16 cellular contexts compared by ENCODE assay signal in the genomic region with DNA sequence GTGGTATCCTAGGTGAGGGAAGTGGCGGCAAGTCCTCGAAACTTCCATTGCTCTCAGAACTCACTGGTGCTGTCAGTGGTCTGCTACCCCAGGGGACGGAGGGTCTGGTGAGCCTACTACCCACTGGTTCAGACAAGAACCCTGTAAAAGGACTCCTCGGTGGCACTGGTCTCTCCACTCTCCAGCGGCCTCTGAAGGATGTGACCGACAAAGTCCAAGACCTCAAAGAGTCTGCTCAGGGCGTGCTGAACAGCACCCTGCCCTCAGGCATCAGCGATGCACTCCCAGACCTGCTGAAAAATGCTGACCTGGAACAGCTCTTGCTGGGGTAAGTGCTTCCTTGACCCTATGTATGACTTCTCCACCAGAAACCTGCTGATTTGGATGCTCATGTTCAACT. TPM values are rescaled to one million over a fixed set of nuclear protein-coding genes. Genes with fewer than 3 reads are reported as not detected.
A peak's percentile ranks its signal among the peaks of the same experiment; 100 is the strongest.
DNase-seq lines count a peak whose midpoint lies in the region; ATAC-seq and TF ChIP-seq lines count a peak whose summit lies in the region.
"Had no signal": no experiment of that assay in that cellular context is flagged by ENCODE, and none has a peak within 500 bp of the region (broad histone marks: within the 10 kb centered on the region; RNA-seq: fewer than 3 reads in every experiment).

No MANE protein-coding gene starts in this region.

- TF ChIP-seq CTCF in natural killer cell (IDR thresholded peaks at IDR 0.05), result no peak
- no peak for TF ChIP-seq CTCF in RWPE2 (IDR thresholded peaks at IDR 0.05; ENCODE audit: poor library complexity, severe bottlenecking)

- no peaks in the 10 kb centered on the region for H3K27me3 ChIP-seq in RWPE2 (ENCODE audit: insufficient read depth, poor library complexity, severe bottlenecking)
- H3K27me3 ChIP-seq: BLaER1 treated with 17β-estradiol and CSF1 and Interleukin-3, amounts not matched to agents 10 nM and 100 nM had no signal

- H3K4me3 ChIP-seq in RWPE2 (ENCODE audit: severe bottlenecking), result no peak overlapping the region
- H3K4me3 ChIP-seq: BLaER1 treated with 17β-estradiol and CSF1 and Interleukin-3, amounts not matched to agents 10 nM and 100 nM; GM12878 had no signal

- peak overlapping the region; percentile 75 for H3K4me3 Mint-ChIP-seq in natural killer cell
- no peak overlapping the region for H3K4me3 Mint-ChIP-seq in natural killer cell treated with Interleukin-12 subunit alpha and Interleukin-12 subunit beta and Interleukin-15 and Interleukin-18, amount 100 ng/mL, for 72 hours
- peak overlapping the region in 1 of 5 donors; percentile 71 for H3K4me3 Mint-ChIP-seq in immature natural killer cell
- H3K4me3 Mint-ChIP-seq: B cell; CD4-positive, CD25-positive, alpha-beta regulatory T cell; HFFc6 had no signal

- H3K27ac Mint-ChIP-seq in natural killer cell (peak overlapping the region; percentile 83 to 85), immature natural killer cell (peak overlapping the region in 5 of 6 donors; percentile 28 to 95 (median 90))
- no peak overlapping the region for H3K27ac Mint-ChIP-seq in natural killer cell treated with Interleukin-12 subunit alpha and Interleukin-12 subunit beta and Interleukin-15 and Interleukin-18, amount 100 ng/mL, for 72 hours
- H3K27ac Mint-ChIP-seq: B cell, HFFc6 had no signal

- no peaks in the 10 kb centered on the region for H3K4me1 ChIP-seq in RWPE2 (ENCODE audit: insufficient read depth, poor library complexity, severe bottlenecking)

- H3K36me3 ChIP-seq in RWPE2 (ENCODE audit: low read depth), result no peaks in the 10 kb centered on the region

- intact Hi-C loops in natural killer cell (cut with micrococcal nuclease), result no loop called here
- intact Hi-C loops in left cardiac atrium (cut with DNase I), result no loop called here

- ATAC-seq in natural killer cell, result no peak
- ATAC-seq in natural killer cell treated with Interleukin-12 subunit alpha and Interleukin-12 subunit beta and Interleukin-15 and Interleukin-18, amount 100 ng/mL, for 72 hours, result no peak
- no peak for ATAC-seq in RWPE2 (ENCODE audit: low read depth)
- no peak for ATAC-seq in left cardiac atrium
- ATAC-seq in HG03025 (IDR thresholded peaks at IDR 0.05; ENCODE audit: low FRiP score, unreplicated experiment), result no peak
- ATAC-seq: GM12878, HCT116 had no signal

- no peaks in the 10 kb centered on the region for H3K36me3 Mint-ChIP-seq in natural killer cell
- H3K36me3 Mint-ChIP-seq in natural killer cell treated with Interleukin-12 subunit alpha and Interleukin-12 subunit beta and Interleukin-15 and Interleukin-18, amount 100 ng/mL, for 72 hours, result no peaks in the 10 kb centered on the region
- H3K36me3 Mint-ChIP-seq in immature natural killer cell, result peaks cover 4 to 11% (median 5%) of the 10 kb centered on the region in 3 donors

- H3K9me3 Mint-ChIP-seq in natural killer cell, result no peaks in the 10 kb centered on the region
- H3K9me3 Mint-ChIP-seq in natural killer cell treated with Interleukin-12 subunit alpha and Interleukin-12 subunit beta and Interleukin-15 and Interleukin-18, amount 100 ng/mL, for 72 hours, result no peaks in the 10 kb centered on the region
- no peaks in the 10 kb centered on the region for H3K9me3 Mint-ChIP-seq in immature natural killer cell
- H3K9me3 Mint-ChIP-seq: CD4-positive, CD25-positive, alpha-beta regulatory T cell; HFFc6 had no signal

- H3K9me3 ChIP-seq in RWPE2 (ENCODE audit: severe bottlenecking), result no peaks in the 10 kb centered on the region
- H3K9me3 ChIP-seq: BLaER1 treated with 17β-estradiol and CSF1 and Interleukin-3, amounts not matched to agents 10 nM and 100 nM had no signal

- H3K27ac ChIP-seq in RWPE2 (ENCODE audit: poor library complexity, severe bottlenecking), result no peak overlapping the region
- H3K27ac ChIP-seq: BLaER1 treated with 17β-estradiol and CSF1 and Interleukin-3, amounts not matched to agents 10 nM and 100 nM had no signal

- DNase-seq in natural killer cell (no peak), RWPE2 (ENCODE audit: low spot score) (peak; percentile 76), immature natural killer cell (no peak), left cardiac atrium (no peak)
- no peak for DNase-seq in natural killer cell treated with Interleukin-12 subunit alpha and Interleukin-12 subunit beta and Interleukin-15 and Interleukin-18, amount 100 ng/mL, for 72 hours (ENCODE audit: low spot score)
- DNase-seq: Calu3; CD4-positive, CD25-positive, alpha-beta regulatory T cell; DMS79 treated with DMSO at 0.1 percent for 48 hours; GOT3; H7; HFFc6 had no signal

- no peaks in the 10 kb centered on the region for H3K27me3 Mint-ChIP-seq in natural killer cell (ENCODE audit: low read depth in 2 of 2)
- H3K27me3 Mint-ChIP-seq in natural killer cell treated with Interleukin-12 subunit alpha and Interleukin-12 subunit beta and Interleukin-15 and Interleukin-18, amount 100 ng/mL, for 72 hours, result no peaks in the 10 kb centered on the region
- peaks cover 0 to 7% (median 0%) of the 10 kb centered on the region in 3 donors for H3K27me3 Mint-ChIP-seq in immature natural killer cell (ENCODE audit: low read depth in 3 of 3)
- H3K27me3 Mint-ChIP-seq: B cell; CD4-positive, CD25-positive, alpha-beta regulatory T cell had no signal

- H3K4me1 Mint-ChIP-seq in natural killer cell (peaks cover 9% of the 10 kb centered on the region in 2 donors), immature natural killer cell (peaks cover 14 to 25% of the 10 kb centered on the region in 2 donors)
- H3K4me1 Mint-ChIP-seq in natural killer cell treated with Interleukin-12 subunit alpha and Interleukin-12 subunit beta and Interleukin-15 and Interleukin-18, amount 100 ng/mL, for 72 hours (ENCODE audit: low read depth in 2 of 2), result peaks cover 0 to 7% of the 10 kb centered on the region in 2 donors

RNA-seq across cellular contexts. Expression of gene CDK5RAP1, which starts 51.8 kb away (rescaled TPM):
- total RNA-seq in natural killer cell (10 to 100 TPM; 59.7 to 71.5 (median 62.6) TPM), left cardiac atrium (10 to 100 TPM; 19.4 to 25.0 TPM)
- 10 to 100 TPM; 37.1 to 59.6 TPM for total RNA-seq in natural killer cell treated with Interleukin-12 subunit alpha and Interleukin-12 subunit beta and Interleukin-15 and Interleukin-18, amount 100 ng/mL, for 72 hours
- polyA plus RNA-seq in immature natural killer cell, result 10 to 100 TPM; 20.4 to 32.3 (median 20.9) TPM

Comparison
In these comparisons a context has a peak if more than half of its experiments do, and no peak if none do; other contexts are left out.
1. H3K27ac Mint-ChIP-seq: peak in natural killer cell (2 of 2) and immature natural killer cell (5 of 6); none in natural killer cell treated with Interleukin-12 subunit alpha and Interleukin-12 subunit beta and Interleukin-15 and Interleukin-18, amount 100 ng/mL, for 72 hours (0 of 2).